ENCODE assay signal across 10 cellular contexts in genomic region chr9:20526500-20527319, GRCh38.
DNase-seq lines count a peak whose midpoint lies in the region; ATAC-seq and TF ChIP-seq lines count a peak whose summit lies in the region.
"Had no signal": no experiment of that assay in that cellular context is flagged by ENCODE, and none has a peak within 500 bp of the region (broad histone marks: within the 10 kb centered on the region; RNA-seq: fewer than 3 reads in every experiment).

No MANE protein-coding gene starts in this region.

- peaks cover 6% of the 10 kb centered on the region for H3K4me1 Mint-ChIP-seq in memory B cell

- H3K4me1 ChIP-seq in SK-N-SH (ENCODE audit: control insufficient read depth in 1 of 2, insufficient read depth in 2 of 2, low read depth in 1 of 2, low read length in 1 of 2): no peaks in the 10 kb centered on the region; a peak in 1 of 4 replicates

- ATAC-seq in GM19023 (IDR thresholded peaks at IDR 0.05; ENCODE audit: unreplicated experiment) (peak; percentile 92), HG02610 (IDR thresholded peaks at IDR 0.05; ENCODE audit: unreplicated experiment) (peak; percentile 90), memory B cell (ENCODE audit: low read depth) (peak; percentile 42)

- no peaks in the 10 kb centered on the region for H3K79me2 ChIP-seq in SK-N-SH (ENCODE audit: insufficient read depth)

- no peaks in the 10 kb centered on the region for H4K20me1 ChIP-seq in SK-N-SH (ENCODE audit: insufficient read depth)

- 100% methylated on average over 1 of the region's 1 CpG for WGBS in SK-N-SH (ENCODE audit: low lambda C conversion rate)

- no peak overlapping the region for H2AFZ ChIP-seq in SK-N-SH (ENCODE audit: low read depth)

- TF ChIP-seq RAD21 in SK-N-SH (IDR thresholded peaks at IDR 0.05; ENCODE audit: low read length): no peak

- H3F3A ChIP-seq in SK-N-SH (replicated peaks; ENCODE audit: insufficient read depth): no peaks in the 10 kb centered on the region

- CTCF ChIA-PET in SK-N-SH (lab: Yijun Ruan, JAX) (no interaction called here), GM10248 (lab: Yijun Ruan, JAX) (interaction anchor here (0.6 to 1.6 kb wide), 6 partner anchors 9 to 75 kb away, joined by 3 to 5 read pairs (median 4); no protein-coding TSS in a partner anchor)

- POLR2A ChIA-PET in SK-N-SH (lab: Yijun Ruan, JAX): no interaction called here
- POLR2A ChIA-PET in GM10248 (lab: Yijun Ruan, JAX): no interaction called here

- H3K9me3 ChIP-seq in SK-N-SH: no peaks in the 10 kb centered on the region

- H3K27me3 Mint-ChIP-seq in memory B cell: no peaks in the 10 kb centered on the region

- H3K4me2 ChIP-seq in SK-N-SH: no peak overlapping the region

- no peaks in the 10 kb centered on the region for H3K36me3 ChIP-seq in SK-N-SH (replicated peaks in 1 of 2; ENCODE audit: control insufficient read depth in 1 of 2, insufficient read depth in 2 of 2, low read length in 1 of 2)

- no peak overlapping the region for H3K27ac ChIP-seq in SK-N-SH (ENCODE audit: low read depth in 2 of 2, low read length in 1 of 2)

- no peak overlapping the region for H3K4me3 Mint-ChIP-seq in memory B cell
- H3K4me3 Mint-ChIP-seq: H9 had no signal

- no peaks in the 10 kb centered on the region for H3K9me3 Mint-ChIP-seq in memory B cell
- H3K9me3 Mint-ChIP-seq: H9 had no signal

- peak; percentile 25; the same call in 1 of the 2 replicates for TF ChIP-seq CTCF in SK-N-SH (IDR thresholded peaks at IDR 0.05)
- TF ChIP-seq CTCF in GM10248 (IDR thresholded peaks at IDR 0.05; ENCODE audit: control extremely low read depth, extremely low read depth, low read depth, missing control alignments): no peak

- no peaks in the 10 kb centered on the region for H3K36me3 Mint-ChIP-seq in memory B cell

- no peak overlapping the region for H3K9ac ChIP-seq in SK-N-SH

- H3K4me3 ChIP-seq in SK-N-SH (ENCODE audit: low read depth in 2 of 2, low read length in 1 of 2): no peak overlapping the region

- H3K27me3 ChIP-seq in SK-N-SH (ENCODE audit: insufficient read depth): no peaks in the 10 kb centered on the region

- no peak for TF ChIP-seq EP300 in SK-N-SH (IDR thresholded peaks at IDR 0.05; ENCODE audit: borderline replicate concordance in 1 of 2, low read depth in 1 of 2, low read length in 1 of 2)

- intact Hi-C loops in cardiac septum (cut with DNase I): no loop called here

- no peak overlapping the region for H3K27ac Mint-ChIP-seq in memory B cell
- H3K27ac Mint-ChIP-seq: H9 had no signal

- no peaks in the 10 kb centered on the region for H3K9me2 ChIP-seq in SK-N-SH

- DNase-seq in SK-N-SH (no peak), memory B cell (ENCODE audit: low spot score in 2 of 2) (no peak), NCI-H510A treated with DMSO at 0.1 percent for 48 hours (lab: John Stamatoyannopoulos, UW) (no peak), cardiac septum (ENCODE audit: low spot score) (no peak), GM10248 (ENCODE audit: extremely low spot score) (no peak), cortex of kidney (lab: John Stamatoyannopoulos, UW) (no peak)
- DNase-seq: H9; stimulated activated naive CD4-positive, alpha-beta T cell treated with Interleukin-2 at 50 U/mL for 16 hours had no signal

TF ChIP-seq in SK-N-SH, 30 proteins besides CTCF, POLR2A, EP300 and RAD21:
- TF ChIP-seq MAX (IDR thresholded peaks at IDR 0.05; ENCODE audit: low read depth): no peak
- no peak for TF ChIP-seq TAF1 (IDR thresholded peaks at IDR 0.05; ENCODE audit: borderline replicate concordance, low read depth, low read length)
- no peak for TF ChIP-seq RXRA (IDR thresholded peaks at IDR 0.05; ENCODE audit: borderline replicate concordance, low read depth)
- no peak for TF ChIP-seq TCF12 (IDR thresholded peaks at IDR 0.05)
- TF ChIP-seq, protein P1, sequence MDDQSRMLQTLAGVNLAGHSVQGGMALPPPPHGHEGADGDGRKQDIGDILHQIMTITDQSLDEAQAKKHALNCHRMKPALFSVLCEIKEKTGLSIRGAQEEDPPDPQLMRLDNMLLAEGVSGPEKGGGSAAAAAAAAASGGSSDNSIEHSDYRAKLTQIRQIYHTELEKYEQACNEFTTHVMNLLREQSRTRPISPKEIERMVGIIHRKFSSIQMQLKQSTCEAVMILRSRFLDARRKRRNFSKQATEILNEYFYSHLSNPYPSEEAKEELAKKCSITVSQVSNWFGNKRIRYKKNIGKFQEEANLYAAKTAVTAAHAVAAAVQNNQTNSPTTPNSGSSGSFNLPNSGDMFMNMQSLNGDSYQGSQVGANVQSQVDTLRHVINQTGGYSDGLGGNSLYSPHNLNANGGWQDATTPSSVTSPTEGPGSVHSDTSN (IDR thresholded peaks at IDR 0.05): no peak
- TF ChIP-seq SIN3A (IDR thresholded peaks at IDR 0.05; ENCODE audit: borderline replicate concordance, low read depth, low read length): no peak
- TF ChIP-seq FOXJ3 (CRISPR knock-in tag; IDR thresholded peaks at IDR 0.05): no peak
- no peak for TF ChIP-seq POLR2AphosphoS5 (IDR thresholded peaks at IDR 0.05; ENCODE audit: low read depth, low read length)
- TF ChIP-seq FOSL2 (IDR thresholded peaks at IDR 0.05; ENCODE audit: borderline replicate concordance, low read depth): no peak

Comparison
In these comparisons a context has a peak if more than half of its experiments do, and no peak if none do; other contexts are left out.
1. ATAC-seq: peak in every context shown above with its lines; median percentile 92 in GM19023; 90 in HG02610; 42 in memory B cell.